ENCODE assay signal across 1 cellular context in the genomic region with DNA sequence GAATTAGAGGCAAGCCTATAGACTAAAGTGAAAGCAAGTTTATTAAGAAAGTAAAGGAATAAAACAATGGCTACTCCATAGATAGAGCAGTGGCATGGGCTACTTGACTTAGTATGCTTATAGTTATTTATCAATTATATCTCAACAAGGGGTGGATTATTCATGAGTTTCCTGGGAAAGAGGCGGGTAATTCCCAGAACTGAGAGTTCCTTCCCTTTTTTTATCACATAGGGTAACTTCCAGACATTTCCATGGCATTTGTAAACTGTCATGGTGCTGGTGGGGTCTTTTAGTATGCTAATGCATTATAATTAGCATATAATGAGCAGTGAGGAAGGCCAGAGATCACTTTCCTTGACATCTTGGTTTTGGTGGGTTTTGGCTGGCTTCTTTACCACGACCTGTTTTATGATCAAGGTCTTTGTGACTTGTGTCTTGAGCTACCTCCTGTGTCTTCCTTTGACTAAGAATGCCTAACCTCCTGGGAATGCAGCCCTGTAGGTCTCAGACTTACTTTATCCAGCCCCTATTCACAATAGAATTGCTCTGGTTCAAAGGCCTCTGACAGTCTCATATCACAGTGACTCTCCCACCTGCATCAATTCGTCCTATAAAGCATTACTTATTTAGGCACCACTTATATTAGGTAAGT.
TF ChIP-seq lines count a peak whose summit lies in the region.

No MANE protein-coding gene starts in this region.

TF ChIP-seq in IMR-90, 13 proteins besides CTCF, POLR2A, EP300 and RAD21:
- TF ChIP-seq BHLHE40 (IDR thresholded peaks at IDR 0.05; ENCODE audit: low read depth, low read length), result no peak
- no peak for TF ChIP-seq MAFK (IDR thresholded peaks at IDR 0.05; ENCODE audit: low read depth, low read length)
